Comparison of ENCODE assay signal across 1 cellular context in the genomic region with DNA sequence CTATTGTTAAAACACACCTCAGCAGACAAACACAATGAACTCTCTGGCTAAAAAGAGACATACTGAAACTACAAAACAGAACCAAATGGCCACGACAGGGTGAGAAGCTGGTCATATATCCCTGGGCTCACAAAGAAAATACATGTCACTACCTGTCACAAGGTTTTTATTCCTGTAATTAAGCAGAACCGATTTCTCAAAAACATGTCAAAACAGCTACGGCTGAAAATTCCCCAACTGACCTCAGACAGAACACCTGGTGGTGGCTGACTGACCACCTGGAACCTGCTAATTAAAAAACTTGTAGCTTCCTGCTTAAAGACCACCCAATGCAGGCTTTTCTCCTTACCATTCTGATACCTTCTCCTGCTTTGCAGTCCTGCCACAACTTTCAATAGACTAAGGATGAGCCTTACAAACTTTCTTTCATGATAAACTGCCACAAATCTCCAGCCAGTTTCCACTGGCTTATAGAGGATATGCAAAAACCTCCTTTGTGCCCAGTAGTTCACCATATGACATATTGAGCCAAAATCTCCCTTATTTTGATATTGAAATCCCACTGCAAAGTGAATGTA.
TF ChIP-seq lines count a peak whose summit lies in the region.

No MANE protein-coding gene starts in this region.

TF ChIP-seq in GM23338, 12 proteins besides CTCF, POLR2A, EP300 and RAD21 (continued from another document):
- TF ChIP-seq, protein P1, sequence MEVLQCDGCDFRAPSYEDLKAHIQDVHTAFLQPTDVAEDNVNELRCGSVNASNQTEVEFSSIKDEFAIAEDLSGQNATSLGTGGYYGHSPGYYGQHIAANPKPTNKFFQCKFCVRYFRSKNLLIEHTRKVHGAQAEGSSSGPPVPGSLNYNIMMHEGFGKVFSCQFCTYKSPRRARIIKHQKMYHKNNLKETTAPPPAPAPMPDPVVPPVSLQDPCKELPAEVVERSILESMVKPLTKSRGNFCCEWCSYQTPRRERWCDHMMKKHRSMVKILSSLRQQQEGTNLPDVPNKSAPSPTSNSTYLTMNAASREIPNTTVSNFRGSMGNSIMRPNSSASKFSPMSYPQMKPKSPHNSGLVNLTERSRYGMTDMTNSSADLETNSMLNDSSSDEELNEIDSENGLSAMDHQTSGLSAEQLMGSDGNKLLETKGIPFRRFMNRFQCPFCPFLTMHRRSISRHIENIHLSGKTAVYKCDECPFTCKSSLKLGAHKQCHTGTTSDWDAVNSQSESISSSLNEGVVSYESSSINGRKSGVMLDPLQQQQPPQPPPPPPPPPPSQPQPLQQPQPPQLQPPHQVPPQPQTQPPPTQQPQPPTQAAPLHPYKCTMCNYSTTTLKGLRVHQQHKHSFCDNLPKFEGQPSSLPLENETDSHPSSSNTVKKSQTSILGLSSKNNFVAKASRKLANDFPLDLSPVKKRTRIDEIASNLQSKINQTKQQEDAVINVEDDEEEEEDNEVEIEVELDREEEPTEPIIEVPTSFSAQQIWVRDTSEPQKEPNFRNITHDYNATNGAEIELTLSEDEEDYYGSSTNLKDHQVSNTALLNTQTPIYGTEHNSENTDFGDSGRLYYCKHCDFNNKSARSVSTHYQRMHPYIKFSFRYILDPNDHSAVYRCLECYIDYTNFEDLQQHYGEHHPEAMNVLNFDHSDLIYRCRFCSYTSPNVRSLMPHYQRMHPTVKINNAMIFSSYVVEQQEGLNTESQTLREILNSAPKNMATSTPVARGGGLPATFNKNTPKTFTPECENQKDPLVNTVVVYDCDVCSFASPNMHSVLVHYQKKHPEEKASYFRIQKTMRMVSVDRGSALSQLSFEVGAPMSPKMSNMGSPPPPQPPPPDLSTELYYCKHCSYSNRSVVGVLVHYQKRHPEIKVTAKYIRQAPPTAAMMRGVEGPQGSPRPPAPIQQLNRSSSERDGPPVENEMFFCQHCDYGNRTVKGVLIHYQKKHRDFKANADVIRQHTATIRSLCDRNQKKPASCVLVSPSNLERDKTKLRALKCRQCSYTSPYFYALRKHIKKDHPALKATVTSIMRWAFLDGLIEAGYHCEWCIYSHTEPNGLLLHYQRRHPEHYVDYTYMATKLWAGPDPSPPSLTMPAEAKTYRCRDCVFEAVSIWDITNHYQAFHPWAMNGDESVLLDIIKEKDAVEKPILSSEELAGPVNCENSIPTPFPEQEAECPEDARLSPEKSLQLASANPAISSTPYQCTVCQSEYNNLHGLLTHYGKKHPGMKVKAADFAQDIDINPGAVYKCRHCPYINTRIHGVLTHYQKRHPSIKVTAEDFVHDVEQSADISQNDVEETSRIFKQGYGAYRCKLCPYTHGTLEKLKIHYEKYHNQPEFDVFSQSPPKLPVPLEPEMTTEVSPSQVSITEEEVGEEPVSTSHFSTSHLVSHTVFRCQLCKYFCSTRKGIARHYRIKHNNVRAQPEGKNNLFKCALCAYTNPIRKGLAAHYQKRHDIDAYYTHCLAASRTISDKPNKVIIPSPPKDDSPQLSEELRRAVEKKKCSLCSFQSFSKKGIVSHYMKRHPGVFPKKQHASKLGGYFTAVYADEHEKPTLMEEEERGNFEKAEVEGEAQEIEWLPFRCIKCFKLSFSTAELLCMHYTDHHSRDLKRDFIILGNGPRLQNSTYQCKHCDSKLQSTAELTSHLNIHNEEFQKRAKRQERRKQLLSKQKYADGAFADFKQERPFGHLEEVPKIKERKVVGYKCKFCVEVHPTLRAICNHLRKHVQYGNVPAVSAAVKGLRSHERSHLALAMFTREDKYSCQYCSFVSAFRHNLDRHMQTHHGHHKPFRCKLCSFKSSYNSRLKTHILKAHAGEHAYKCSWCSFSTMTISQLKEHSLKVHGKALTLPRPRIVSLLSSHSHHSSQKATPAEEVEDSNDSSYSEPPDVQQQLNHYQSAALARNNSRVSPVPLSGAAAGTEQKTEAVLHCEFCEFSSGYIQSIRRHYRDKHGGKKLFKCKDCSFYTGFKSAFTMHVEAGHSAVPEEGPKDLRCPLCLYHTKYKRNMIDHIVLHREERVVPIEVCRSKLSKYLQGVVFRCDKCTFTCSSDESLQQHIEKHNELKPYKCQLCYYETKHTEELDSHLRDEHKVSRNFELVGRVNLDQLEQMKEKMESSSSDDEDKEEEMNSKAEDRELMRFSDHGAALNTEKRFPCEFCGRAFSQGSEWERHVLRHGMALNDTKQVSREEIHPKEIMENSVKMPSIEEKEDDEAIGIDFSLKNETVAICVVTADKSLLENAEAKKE (CRISPR knock-in tag; IDR thresholded peaks at IDR 0.05) = no peak
- TF ChIP-seq, protein P2, sequence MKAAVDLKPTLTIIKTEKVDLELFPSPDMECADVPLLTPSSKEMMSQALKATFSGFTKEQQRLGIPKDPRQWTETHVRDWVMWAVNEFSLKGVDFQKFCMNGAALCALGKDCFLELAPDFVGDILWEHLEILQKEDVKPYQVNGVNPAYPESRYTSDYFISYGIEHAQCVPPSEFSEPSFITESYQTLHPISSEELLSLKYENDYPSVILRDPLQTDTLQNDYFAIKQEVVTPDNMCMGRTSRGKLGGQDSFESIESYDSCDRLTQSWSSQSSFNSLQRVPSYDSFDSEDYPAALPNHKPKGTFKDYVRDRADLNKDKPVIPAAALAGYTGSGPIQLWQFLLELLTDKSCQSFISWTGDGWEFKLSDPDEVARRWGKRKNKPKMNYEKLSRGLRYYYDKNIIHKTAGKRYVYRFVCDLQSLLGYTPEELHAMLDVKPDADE (IDR thresholded peaks at IDR 0.05) = no peak
- no peak for TF ChIP-seq ZNF114 (CRISPR knock-in tag; IDR thresholded peaks at IDR 0.05)
- no peak for TF ChIP-seq ZNF331 (CRISPR knock-in tag; IDR thresholded peaks at IDR 0.05; ENCODE audit: low read depth)
- TF ChIP-seq CREB1 (CRISPR knock-in tag; IDR thresholded peaks at IDR 0.05; ENCODE audit: low read depth) = no peak
- no peak for TF ChIP-seq STAT1 (IDR thresholded peaks at IDR 0.05; ENCODE audit: unreplicated experiment)
- TF ChIP-seq NANOG (IDR thresholded peaks at IDR 0.05; ENCODE audit: borderline replicate concordance) = no peak
- TF ChIP-seq POLR2AphosphoS5 (IDR thresholded peaks at IDR 0.05; ENCODE audit: low read depth) = no peak
- TF ChIP-seq JUNB (IDR thresholded peaks at IDR 0.05; ENCODE audit: unreplicated experiment) = no peak
- no peak for TF ChIP-seq EZH2 (IDR thresholded peaks at IDR 0.05; ENCODE audit: low read depth, unreplicated experiment)
